In the genomic region with DNA sequence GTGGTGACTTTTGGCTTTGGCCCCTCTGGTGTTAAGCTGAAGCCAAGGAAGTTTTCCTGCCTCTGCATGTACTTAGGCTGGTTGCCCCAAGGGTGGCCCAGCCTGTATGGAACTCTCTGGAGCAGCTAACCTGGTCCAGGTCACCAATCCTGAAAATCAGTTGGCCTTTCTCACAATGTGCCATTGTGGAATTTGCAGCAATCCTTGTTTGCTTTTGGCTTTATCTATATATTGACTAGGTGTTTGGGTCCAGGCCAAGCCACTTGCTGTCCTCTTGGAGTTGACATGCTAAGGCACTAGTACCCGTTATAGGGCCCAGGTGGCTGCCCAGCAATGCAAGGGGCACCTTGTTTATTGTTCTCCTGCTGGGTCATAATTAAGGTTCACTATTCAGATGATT, we compare ENCODE assay signal across 24 cellular contexts.
DNase-seq lines count a peak whose midpoint lies in the region; ATAC-seq and TF ChIP-seq lines count a peak whose summit lies in the region.
"Had no signal": no experiment of that assay in that cellular context is flagged by ENCODE, and none has a peak within 500 bp of the region (broad histone marks: within the 10 kb centered on the region; RNA-seq: fewer than 3 reads in every experiment).

No MANE protein-coding gene starts in this region.

- no peak overlapping the region for H3K9ac ChIP-seq in liver (ENCODE audit: low read depth in 1 of 2, low read length in 2 of 2)
- H3K9ac ChIP-seq: BLaER1 had no signal

- peaks cover 0 to 6% (median 0%) of the 10 kb centered on the region in 4 donors for H3K4me1 ChIP-seq in liver (ENCODE audit: control insufficient read depth in 4 of 4, insufficient read depth in 4 of 4, low read length in 3 of 4)
- H3K4me1 ChIP-seq in suprapubic skin, result peaks cover 2% of the 10 kb centered on the region
- H3K4me1 ChIP-seq: HAP-1, Peyer's patch had no signal

- ATAC-seq in sciatic nerve (no peak), HG03378 (IDR thresholded peaks at IDR 0.05; ENCODE audit: unreplicated experiment) (no peak)
- ATAC-seq: GM12878 had no signal

- H3K36me3 ChIP-seq in liver (ENCODE audit: control insufficient read depth in 4 of 4, insufficient read depth in 3 of 4, low read depth in 1 of 4, low read length in 3 of 4) (no peaks in the 10 kb centered on the region), suprapubic skin (no peaks in the 10 kb centered on the region)
- H3K36me3 ChIP-seq: BLaER1, HAP-1, Peyer's patch had no signal

- TF ChIP-seq POLR2A in suprapubic skin (IDR thresholded peaks at IDR 0.05), result no peak

- H3K9me3 ChIP-seq in liver (ENCODE audit: control insufficient read depth in 4 of 4, low read length in 3 of 4), result no peaks in the 10 kb centered on the region
- no peaks in the 10 kb centered on the region for H3K9me3 ChIP-seq in suprapubic skin
- H3K9me3 ChIP-seq: HAP-1, Peyer's patch had no signal

- TF ChIP-seq EP300 in suprapubic skin (IDR thresholded peaks at IDR 0.05), result no peak

- intact Hi-C loops in sciatic nerve (cut with DNase I), result no loop called here

- no peaks in the 10 kb centered on the region for H3K27me3 ChIP-seq in liver (ENCODE audit: control insufficient read depth in 4 of 4, insufficient read depth in 4 of 4, low read length in 3 of 4)
- peaks cover 8% of the 10 kb centered on the region for H3K27me3 ChIP-seq in suprapubic skin
- H3K27me3 ChIP-seq: BLaER1, Peyer's patch had no signal

- no peak for TF ChIP-seq RAD21 in liver (IDR thresholded peaks at IDR 0.05)

- H3K4me3 ChIP-seq in liver (ENCODE audit: low read depth in 1 of 3, low read length in 3 of 3) (no peak overlapping the region), suprapubic skin (no peak overlapping the region)
- H3K4me3 ChIP-seq: BLaER1, GM12878, HAP-1, Peyer's patch had no signal

- DNase-seq in HuH-7 (ENCODE audit: low spot score) (peak; percentile 45), sciatic nerve (ENCODE audit: low spot score) (peak; percentile 37), suprapubic skin (ENCODE audit: low spot score in 2 of 2) (no peak)
- DNase-seq in activated naive CD4-positive, alpha-beta T cell treated with anti-CD3 and anti-CD28 coated beads, Interleukin-2, amount 50 U/mL, for 16 hours, result no peak
- DNase-seq: CD4-positive, alpha-beta T cell; DMS53; GDM1; GOT3; HFFc6; Karpas-422; NCI-H1092 treated with DMSO at 0.1 percent for 48 hours; NCI-H1436 treated with DMSO at 0.1 percent for 48 hours; NCI-H2029; NCI-H446; NCI-H526; OCI-M1; Peyer's patch; SHP77 treated with DMSO at 0.1 percent for 48 hours had no signal

- TF ChIP-seq CTCF in VCaP (conservative IDR thresholded peaks at IDR 0.05) (no peak), liver (IDR thresholded peaks at IDR 0.05; ENCODE audit: low read depth, low read length, missing input control) (no peak), suprapubic skin (IDR thresholded peaks at IDR 0.05) (no peak)

- H3K27ac ChIP-seq in VCaP (peak overlapping the region; percentile 27; the same call in 1 of the 2 replicates), liver (ENCODE audit: low read depth in 1 of 2, low read length in 2 of 2) (no peak overlapping the region), suprapubic skin (no peak overlapping the region)
- H3K27ac ChIP-seq: BLaER1, Peyer's patch had no signal

- 40% methylated on average over 1 of the region's 1 CpG for WGBS in liver
- 83% methylated on average over 1 of the region's 1 CpG for WGBS in suprapubic skin

TF ChIP-seq in liver, 16 proteins besides CTCF, POLR2A, EP300 and RAD21:
- TF ChIP-seq, protein P1, sequence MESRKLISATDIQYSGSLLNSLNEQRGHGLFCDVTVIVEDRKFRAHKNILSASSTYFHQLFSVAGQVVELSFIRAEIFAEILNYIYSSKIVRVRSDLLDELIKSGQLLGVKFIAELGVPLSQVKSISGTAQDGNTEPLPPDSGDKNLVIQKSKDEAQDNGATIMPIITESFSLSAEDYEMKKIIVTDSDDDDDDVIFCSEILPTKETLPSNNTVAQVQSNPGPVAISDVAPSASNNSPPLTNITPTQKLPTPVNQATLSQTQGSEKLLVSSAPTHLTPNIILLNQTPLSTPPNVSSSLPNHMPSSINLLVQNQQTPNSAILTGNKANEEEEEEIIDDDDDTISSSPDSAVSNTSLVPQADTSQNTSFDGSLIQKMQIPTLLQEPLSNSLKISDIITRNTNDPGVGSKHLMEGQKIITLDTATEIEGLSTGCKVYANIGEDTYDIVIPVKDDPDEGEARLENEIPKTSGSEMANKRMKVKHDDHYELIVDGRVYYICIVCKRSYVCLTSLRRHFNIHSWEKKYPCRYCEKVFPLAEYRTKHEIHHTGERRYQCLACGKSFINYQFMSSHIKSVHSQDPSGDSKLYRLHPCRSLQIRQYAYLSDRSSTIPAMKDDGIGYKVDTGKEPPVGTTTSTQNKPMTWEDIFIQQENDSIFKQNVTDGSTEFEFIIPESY (IDR thresholded peaks at IDR 0.05), result no peak
- TF ChIP-seq YY1 (IDR thresholded peaks at IDR 0.05), result peak; percentile 26
- TF ChIP-seq HNF4A (conservative IDR thresholded peaks at IDR 0.05), result peak in 1 of 2 donors; percentile 40
- TF ChIP-seq RXRA (IDR thresholded peaks at IDR 0.05), result peak in 1 of 2 donors; percentile 36
TF ChIP-seq in liver: peak in this region for 3.

Comparison
In these comparisons a context has a peak if more than half of its experiments do, and no peak if none do; other contexts are left out.
1. DNase-seq: peak in HuH-7 (single experiment) and sciatic nerve (single experiment); none in activated naive CD4-positive, alpha-beta T cell treated with anti-CD3 and anti-CD28 coated beads, Interleukin-2, amount 50 U/mL, for 16 hours (single experiment) and suprapubic skin (0 of 2).